1 cellular context compared by ENCODE assay signal in the genomic region with DNA sequence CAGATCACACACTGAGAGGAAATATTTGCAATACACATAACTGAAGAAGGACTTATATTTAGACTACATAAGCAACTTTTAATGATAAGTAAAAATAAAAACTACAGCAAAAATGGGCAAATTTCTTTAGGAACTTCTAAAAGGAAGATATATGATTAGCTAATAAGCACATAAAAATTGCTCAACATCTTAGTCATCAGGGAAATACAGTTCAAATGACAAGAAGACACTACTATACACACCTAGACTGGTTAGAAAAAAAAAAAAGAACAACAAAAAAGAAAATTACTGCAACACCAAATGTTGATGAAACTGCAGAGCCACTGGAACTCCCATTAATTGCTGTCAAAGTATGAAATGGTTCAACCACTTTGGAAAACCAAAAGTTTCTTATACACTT.
TF ChIP-seq lines count a peak whose summit lies in the region.

No MANE protein-coding gene starts in this region.

TF ChIP-seq in HepG2, 621 proteins besides CTCF, POLR2A, EP300 and RAD21 (continued from another document):
- TF ChIP-seq SRSF9 (IDR thresholded peaks at IDR 0.05; ENCODE audit: borderline replicate concordance, insufficient read depth, low read depth, low read length, poor library complexity, severe bottlenecking) (no peak), ZNF772 (CRISPR knock-in tag; IDR thresholded peaks at IDR 0.05) (no peak), CREM (IDR thresholded peaks at IDR 0.05) (no peak), CREM (CRISPR knock-in tag; IDR thresholded peaks at IDR 0.05) (no peak), ZNF232 (CRISPR knock-in tag; IDR thresholded peaks at IDR 0.05; ENCODE audit: borderline replicate concordance) (no peak), NPAS2 (CRISPR knock-in tag; IDR thresholded peaks at IDR 0.05; ENCODE audit: borderline replicate concordance) (no peak), ZNF407 (CRISPR knock-in tag; IDR thresholded peaks at IDR 0.05; ENCODE audit: not compliant biosample characterization) (no peak), KLF16 (CRISPR knock-in tag; IDR thresholded peaks at IDR 0.05) (no peak), SPEN (CRISPR knock-in tag; IDR thresholded peaks at IDR 0.05; ENCODE audit: low read depth) (no peak)
